In genomic region chr6:31971279-31971992, GRCh38 we compare ENCODE assay signal across 4 cellular contexts.
A peak's percentile ranks its signal among the peaks of the same experiment; 100 is the strongest.
TF ChIP-seq lines count a peak whose summit lies in the region.

No MANE protein-coding gene starts in this region.

TF ChIP-seq in A549, 52 proteins besides CTCF, POLR2A, EP300 and RAD21:
- TF ChIP-seq ZC3H11A (IDR thresholded peaks at IDR 0.05) (no peak), BHLHE40 (IDR thresholded peaks at IDR 0.05; ENCODE audit: low read depth, low read length) (no peak), HMGXB4 (CRISPR knock-in tag; IDR thresholded peaks at IDR 0.05; ENCODE audit: borderline replicate concordance) (no peak), EHF (CRISPR knock-in tag; IDR thresholded peaks at IDR 0.05) (no peak), GATA3 (IDR thresholded peaks at IDR 0.05; ENCODE audit: borderline replicate concordance) (0 out of 2 replicates have a peak, but pooled peaks have one; percentile 27), CBX8 (IDR thresholded peaks at IDR 0.05) (no peak), RFX5 (IDR thresholded peaks at IDR 0.05) (no peak)
TF ChIP-seq in A549: peak in this region for 1.

TF ChIP-seq in HEK293T, 16 proteins besides CTCF, POLR2A, EP300 and RAD21:
- TF ChIP-seq CTBP1 (IDR thresholded peaks at IDR 0.05; ENCODE audit: borderline replicate concordance), result peak; percentile 73; the same call in 1 of the 2 replicates
- no peak for TF ChIP-seq FOXM1 (IDR thresholded peaks at IDR 0.05; ENCODE audit: borderline replicate concordance)

TF ChIP-seq in GM12878, 131 proteins besides CTCF, POLR2A, EP300 and RAD21 (continues in another document):
- TF ChIP-seq PML (IDR thresholded peaks at IDR 0.05; ENCODE audit: low read length) (0 out of 2 replicates have a peak, but pooled peaks have one; percentile 74), SMAD1 (IDR thresholded peaks at IDR 0.05; ENCODE audit: low read depth, partially characterized antibody) (peak; percentile 47), RBBP5 (conservative IDR thresholded peaks at IDR 0.05) (no peak), MAX (IDR thresholded peaks at IDR 0.05; ENCODE audit: low read depth, low read length) (no peak), ATF3 (IDR thresholded peaks at IDR 0.05; ENCODE audit: borderline replicate concordance, extremely low read depth, low read depth, low read length) (0 out of 2 replicates have a peak, but pooled peaks have one; percentile 39), POLR2AphosphoS5 (IDR thresholded peaks at IDR 0.05; ENCODE audit: low read length) (peak; percentile 67), PAX5 (IDR thresholded peaks at IDR 0.05; ENCODE audit: borderline replicate concordance, low read depth, low read length) (peak; percentile 2; the same call in 1 of the 2 replicates), MLLT1 (IDR thresholded peaks at IDR 0.05) (0 out of 2 replicates have a peak, but pooled peaks have one; percentile 87), SMARCA5 (IDR thresholded peaks at IDR 0.05) (peak; percentile 72; the same call in 1 of the 2 replicates), MTA3 (IDR thresholded peaks at IDR 0.05; ENCODE audit: borderline replicate concordance, low read length) (peak; percentile 89; the same call in 1 of the 2 replicates), YY1 (IDR thresholded peaks at IDR 0.05; ENCODE audit: low read depth, low read length) (peak; percentile 57; the same call in 1 of the 2 replicates), EGR1 (IDR thresholded peaks at IDR 0.05; ENCODE audit: borderline replicate concordance in 1 of 2, low read depth in 2 of 2, low read length in 2 of 2) (peak in 1 of 2 experiments; percentile 89; a peak in 1 of 3 replicates), TAF1 (IDR thresholded peaks at IDR 0.05; ENCODE audit: borderline replicate concordance, low read depth, low read length) (peak; percentile 38; the same call in 1 of the 2 replicates), RB1 (IDR thresholded peaks at IDR 0.05; ENCODE audit: borderline replicate concordance) (no peak), CUX1 (IDR thresholded peaks at IDR 0.05; ENCODE audit: insufficient replicate concordance, low read depth, low read length) (peak; percentile 52), SP1 (IDR thresholded peaks at IDR 0.05; ENCODE audit: low read depth, low read length) (no peak), ETV6 (conservative IDR thresholded peaks at IDR 0.05 in 1 of 2, IDR thresholded peaks at IDR 0.05 in 1 of 2; ENCODE audit: borderline replicate concordance in 1 of 2, low read depth in 1 of 2) (no peak), ESRRA (IDR thresholded peaks at IDR 0.05; ENCODE audit: low read length) (peak; percentile 82; the same call in 1 of the 2 replicates), USF1 (IDR thresholded peaks at IDR 0.05; ENCODE audit: borderline replicate concordance, extremely low read length, insufficient read depth, low read depth, low read length) (no peak), JUND (IDR thresholded peaks at IDR 0.05; ENCODE audit: low read depth, low read length) (peak; percentile 93)

TF ChIP-seq in liver, 16 proteins besides CTCF, POLR2A, EP300 and RAD21:
- TF ChIP-seq MAX (IDR thresholded peaks at IDR 0.05) (no peak), JUND (IDR thresholded peaks at IDR 0.05) (peak in 1 of 2 donors; percentile 60)
